8 cellular contexts compared by ENCODE assay signal in the genomic region with DNA sequence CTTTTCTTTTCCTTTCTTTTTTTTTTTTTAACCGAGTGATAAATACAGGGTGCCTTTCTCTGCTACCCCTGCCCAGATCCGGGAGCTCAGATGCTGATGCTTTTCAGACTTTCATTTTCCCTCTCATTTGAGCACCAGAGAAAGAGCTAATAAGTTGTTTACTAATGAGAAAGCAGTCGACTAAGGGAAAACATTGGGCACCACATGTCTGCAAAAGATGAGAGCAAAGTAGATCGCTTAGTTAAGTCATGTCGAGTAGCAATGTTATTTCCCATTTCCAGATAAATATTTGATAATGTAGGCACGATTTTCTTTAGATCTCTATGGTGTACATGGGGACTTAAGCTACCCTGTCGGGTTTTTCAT. TPM values are rescaled to one million over a fixed set of nuclear protein-coding genes. Genes with fewer than 3 reads are reported as not detected.
DNase-seq lines count a peak whose midpoint lies in the region; ATAC-seq and TF ChIP-seq lines count a peak whose summit lies in the region.

No MANE protein-coding gene starts in this region.

- peak overlapping the region; percentile 92 for H3K4me3 Mint-ChIP-seq in activated CD8-positive, alpha-beta memory T cell treated with anti-CD3 and anti-CD28 coated beads, Interleukin-2, amount 10 ng/mL, durations not matched to agents 7 days and 5 days
- H3K4me3 Mint-ChIP-seq in endothelial cell (ENCODE audit: unreplicated experiment), result peak overlapping the region; percentile 99
- H3K4me3 Mint-ChIP-seq in osteocyte (ENCODE audit: unreplicated experiment), result peak overlapping the region; percentile 99

- no peaks in the 10 kb centered on the region for H3K9me3 Mint-ChIP-seq in activated CD8-positive, alpha-beta memory T cell treated with anti-CD3 and anti-CD28 coated beads, Interleukin-2, amount 10 ng/mL, durations not matched to agents 7 days and 5 days (ENCODE audit: low read depth)
- no peaks in the 10 kb centered on the region for H3K9me3 Mint-ChIP-seq in endothelial cell (ENCODE audit: unreplicated experiment)
- H3K9me3 Mint-ChIP-seq in osteocyte (ENCODE audit: unreplicated experiment), result no peaks in the 10 kb centered on the region

- DNase-seq in activated CD8-positive, alpha-beta memory T cell treated with anti-CD3 and anti-CD28 coated beads, Interleukin-2, amount 10 ng/mL, durations not matched to agents 7 days and 5 days, result no peak
- DNase-seq in activated CD8-positive, alpha-beta memory T cell treated with anti-CD3 and anti-CD28 coated beads for 24 hours, result no peak
- DNase-seq in OCI-M1 (lab: John Stamatoyannopoulos, UW), result peak; percentile 77
- DNase-seq in endothelial cell (ENCODE audit: low spot score), result no peak
- no peak for DNase-seq in osteocyte (ENCODE audit: extremely low spot score, unreplicated experiment)
- no peak for DNase-seq in KBM-7
- no peak for DNase-seq in hippocampal formation (lab: John Stamatoyannopoulos, UW)

- H3K27ac Mint-ChIP-seq in activated CD8-positive, alpha-beta memory T cell treated with anti-CD3 and anti-CD28 coated beads, Interleukin-2, amount 10 ng/mL, durations not matched to agents 7 days and 5 days, result peak overlapping the region; percentile 97
- H3K27ac Mint-ChIP-seq in endothelial cell (ENCODE audit: unreplicated experiment) (peak overlapping the region; percentile 88), osteocyte (ENCODE audit: unreplicated experiment) (peak overlapping the region; percentile 99)

- peaks cover 2% of the 10 kb centered on the region for H3K27me3 Mint-ChIP-seq in activated CD8-positive, alpha-beta memory T cell treated with anti-CD3 and anti-CD28 coated beads, Interleukin-2, amount 10 ng/mL, durations not matched to agents 7 days and 5 days
- H3K27me3 Mint-ChIP-seq in endothelial cell (ENCODE audit: unreplicated experiment) (no peaks in the 10 kb centered on the region), osteocyte (ENCODE audit: unreplicated experiment) (no peaks in the 10 kb centered on the region)

- in situ Hi-C loops in KBM-7 (cut with MboI; ENCODE audit: low pct_unique_long_range_greater_than_20kb, low sequenced_read_pairs), result no loop called here

- CTCF ChIA-PET in activated CD8-positive, alpha-beta memory T cell treated with anti-CD3 and anti-CD28 coated beads, Interleukin-2, amount 10 ng/mL, durations not matched to agents 7 days and 5 days (lab: Charles Lee), result interaction anchor here (0.7 to 6.3 kb wide), 8 partner anchors 8 to 206 kb away, joined by 3 to 56 read pairs (median 6); partner anchors contain the start of gene GTF2B

- peaks cover 21% of the 10 kb centered on the region for H3K4me1 Mint-ChIP-seq in activated CD8-positive, alpha-beta memory T cell treated with anti-CD3 and anti-CD28 coated beads, Interleukin-2, amount 10 ng/mL, durations not matched to agents 7 days and 5 days
- H3K4me1 Mint-ChIP-seq in endothelial cell (ENCODE audit: unreplicated experiment), result peaks cover 10% of the 10 kb centered on the region
- peaks cover 34% of the 10 kb centered on the region for H3K4me1 Mint-ChIP-seq in osteocyte (ENCODE audit: unreplicated experiment)

- ATAC-seq in activated CD8-positive, alpha-beta memory T cell treated with anti-CD3 and anti-CD28 coated beads, Interleukin-2, amount 10 ng/mL, durations not matched to agents 7 days and 5 days, result no peak
- no peak for ATAC-seq in GM18517 (IDR thresholded peaks at IDR 0.05; ENCODE audit: unreplicated experiment)

- peaks cover 6% of the 10 kb centered on the region for H3K36me3 Mint-ChIP-seq in activated CD8-positive, alpha-beta memory T cell treated with anti-CD3 and anti-CD28 coated beads, Interleukin-2, amount 10 ng/mL, durations not matched to agents 7 days and 5 days
- no peaks in the 10 kb centered on the region for H3K36me3 Mint-ChIP-seq in endothelial cell (ENCODE audit: low read depth, unreplicated experiment)
- no peaks in the 10 kb centered on the region for H3K36me3 Mint-ChIP-seq in osteocyte (ENCODE audit: unreplicated experiment)

- no peak for TF ChIP-seq CTCF in endothelial cell (IDR thresholded peaks at IDR 0.05; ENCODE audit: unreplicated experiment)
- TF ChIP-seq CTCF in osteocyte (IDR thresholded peaks at IDR 0.05), result no peak

RNA-seq across cellular contexts. Expression of gene PKN2, which starts 1.1 kb away (rescaled TPM):
- 10 to 100 TPM; 20.0 to 25.8 TPM for total RNA-seq in activated CD8-positive, alpha-beta memory T cell treated with anti-CD3 and anti-CD28 coated beads, Interleukin-2, amount 10 ng/mL, durations not matched to agents 7 days and 5 days
- 51.0 TPM for total RNA-seq in endothelial cell (ENCODE audit: unreplicated experiment)
- 43.8 and 46.8 TPM in 2 replicates for total RNA-seq in osteocyte
